14 cellular contexts compared by ENCODE assay signal in genomic region chr5:127203818-127204217, GRCh38.
A peak's percentile ranks its signal among the peaks of the same experiment; 100 is the strongest.
DNase-seq lines count a peak whose midpoint lies in the region; ATAC-seq, FAIRE-seq and TF ChIP-seq lines count a peak whose summit lies in the region.
"Had no signal": no experiment of that assay in that cellular context is flagged by ENCODE, and none has a peak within 500 bp of the region (broad histone marks: within the 10 kb centered on the region; RNA-seq: fewer than 3 reads in every experiment).

No MANE protein-coding gene starts in this region.

- POLR2A ChIA-PET in PC-9 (lab: Charles Lee; ENCODE audit: unreplicated experiment) (no interaction called here), endothelial cell of umbilical vein (lab: Charles Lee) (no interaction called here)

- DNase-seq in HS-5 (ENCODE audit: low read depth): peak; percentile 63
- DNase-seq in PC-9: peak in 1 of 2 experiments; percentile 90
- no peak for DNase-seq in endothelial cell of umbilical vein (ENCODE audit: low read depth, low spot score)
- DNase-seq in G401 (ENCODE audit: low spot score): no peak
- no peak for DNase-seq in AG20443 (ENCODE audit: low spot score)
- DNase-seq: activated CD8-positive, alpha-beta memory T cell treated with anti-CD3 and anti-CD28 coated beads, Interleukin-2, amount 10 ng/mL, durations not matched to agents 7 days and 5 days; activated naive CD4-positive, alpha-beta T cell treated with anti-CD3 and anti-CD28 coated beads, Interleukin-2, amount 10 ng/mL, durations not matched to agents 7 days and 5 days; NCI-H2171 treated with DMSO at 0.1 percent for 48 hours had no signal

- H3K9ac ChIP-seq in endothelial cell of umbilical vein (replicated peaks; ENCODE audit: extremely low read depth, insufficient read depth, low read length): no peak overlapping the region
- H3K9ac ChIP-seq in skeletal muscle satellite cell (ENCODE audit: low read depth, low read length): no peak overlapping the region

- FAIRE-seq in endothelial cell of umbilical vein (lab: Jason Lieb, UNC): no peak
- FAIRE-seq: GM12878, K562, TTC549 had no signal

- BruUV-seq in PC-9 (replicated peaks; lab: Mats Ljungman, UMichigan) (no TSS peak), endothelial cell of umbilical vein (replicated peaks; lab: Mats Ljungman, UMichigan) (no TSS peak)

- H3K27ac ChIP-seq in PC-9 (no peak overlapping the region), endothelial cell of umbilical vein (ENCODE audit: insufficient read depth, low read depth, low read length) (no peak overlapping the region)

- H3K4me3 ChIP-seq in PC-9 (no peak overlapping the region), endothelial cell of umbilical vein (replicated peaks in 1 of 3; ENCODE audit: insufficient read depth in 1 of 3, low read depth in 1 of 3, low read length in 3 of 3) (no peak overlapping the region), skeletal muscle satellite cell (ENCODE audit: low read length) (peak overlapping the region; percentile 14)
- H3K4me3 ChIP-seq: GM12878, K562 had no signal

- H3K4me2 ChIP-seq in PC-9 (0 out of 2 replicates have a peak overlapping the region, but pooled peaks have one; percentile 3), endothelial cell of umbilical vein (ENCODE audit: insufficient read depth, low read length) (no peak overlapping the region), skeletal muscle satellite cell (ENCODE audit: low read length) (peak overlapping the region; percentile 32)

- no peaks in the 10 kb centered on the region for H3K36me3 ChIP-seq in PC-9 (ENCODE audit: low read depth)
- H3K36me3 ChIP-seq in endothelial cell of umbilical vein (ENCODE audit: control insufficient read depth in 2 of 2, extremely low read depth in 1 of 2, insufficient read depth in 2 of 2, low read length in 2 of 2): no peaks in the 10 kb centered on the region
- H3K36me3 ChIP-seq in skeletal muscle satellite cell (ENCODE audit: insufficient read depth, low read length): no peaks in the 10 kb centered on the region

- H2AFZ ChIP-seq in PC-9 (no peak overlapping the region), endothelial cell of umbilical vein (ENCODE audit: low read depth, low read length) (no peak overlapping the region)

- ATAC-seq in GM21381 (IDR thresholded peaks at IDR 0.05; ENCODE audit: unreplicated experiment): no peak
- ATAC-seq: activated CD8-positive, alpha-beta memory T cell treated with anti-CD3 and anti-CD28 coated beads, Interleukin-2, amount 10 ng/mL, durations not matched to agents 7 days and 5 days; GM12878; K562; Panc1 had no signal

- no peaks in the 10 kb centered on the region for H3K9me1 ChIP-seq in endothelial cell of umbilical vein (replicated peaks; ENCODE audit: control insufficient read depth, extremely low read depth, insufficient read depth, low read length)

- no peaks in the 10 kb centered on the region for H3K9me2 ChIP-seq in PC-9 (ENCODE audit: insufficient read depth)

- H4K20me1 ChIP-seq in PC-9 (ENCODE audit: insufficient read depth): no peaks in the 10 kb centered on the region
- H4K20me1 ChIP-seq in endothelial cell of umbilical vein (replicated peaks; ENCODE audit: control insufficient read depth, extremely low read depth, insufficient read depth, low read length): no peaks in the 10 kb centered on the region

- dilution Hi-C loops in endothelial cell of umbilical vein (cut with MboI; ENCODE audit: extremely low pct_ligation_motif_present, low sequenced_read_pairs): no loop called here

- H3K27me3 ChIP-seq in PC-9 (ENCODE audit: insufficient read depth, low read depth) (no peaks in the 10 kb centered on the region), endothelial cell of umbilical vein (ENCODE audit: control insufficient read depth in 2 of 2, insufficient read depth in 2 of 2, low read length in 2 of 2) (no peaks in the 10 kb centered on the region), skeletal muscle satellite cell (ENCODE audit: control insufficient read depth, insufficient read depth, low read length) (no peaks in the 10 kb centered on the region)

- peaks cover 4% of the 10 kb centered on the region; the same call in 1 of the 2 replicates for H3K9me3 ChIP-seq in PC-9 (ENCODE audit: insufficient read depth, low read depth)
- H3K9me3 ChIP-seq in endothelial cell of umbilical vein (replicated peaks; ENCODE audit: control insufficient read depth, insufficient read depth, low read length): no peaks in the 10 kb centered on the region
- H3K9me3 ChIP-seq in skeletal muscle satellite cell (replicated peaks; ENCODE audit: low read length): no peaks in the 10 kb centered on the region

- H3F3A ChIP-seq in PC-9 (ENCODE audit: insufficient read depth, low read depth): peaks cover 25% of the 10 kb centered on the region; the same call in 1 of the 2 replicates

- peaks cover 36% of the 10 kb centered on the region for H3K4me1 ChIP-seq in PC-9 (replicated peaks; ENCODE audit: insufficient read depth)
- H3K4me1 ChIP-seq in endothelial cell of umbilical vein (ENCODE audit: control insufficient read depth, extremely low read depth, insufficient read depth, low read length): peaks cover 18% of the 10 kb centered on the region
- H3K4me1 ChIP-seq in skeletal muscle satellite cell (ENCODE audit: control insufficient read depth, insufficient read depth, low read length): peaks cover 25% of the 10 kb centered on the region

- TF ChIP-seq CTCF in PC-9 (conservative IDR thresholded peaks at IDR 0.05) (no peak), endothelial cell of umbilical vein (IDR thresholded peaks at IDR 0.05; ENCODE audit: extremely low read depth in 1 of 2, insufficient read depth in 1 of 2, low read depth in 1 of 2, low read length in 2 of 2) (no peak)

- TF ChIP-seq POLR2A in endothelial cell of umbilical vein (IDR thresholded peaks at IDR 0.05; ENCODE audit: low read depth, low read length): no peak

- CTCF ChIA-PET in PC-9 (lab: Charles Lee) (no interaction called here), endothelial cell of umbilical vein (lab: Charles Lee) (no interaction called here)

- intact Hi-C loops in PC-9 (cut with micrococcal nuclease; ENCODE audit: unreplicated experiment): no loop called here
- intact Hi-C loops in endothelial cell of umbilical vein (cut with micrococcal nuclease): no loop called here

- in situ Hi-C loops in G401 (cut with HindIII; ENCODE audit: low sequenced_read_pairs): no loop called here

- H3K79me2 ChIP-seq in PC-9 (ENCODE audit: low read depth) (no peaks in the 10 kb centered on the region), endothelial cell of umbilical vein (ENCODE audit: control insufficient read depth, insufficient read depth, low read length) (no peaks in the 10 kb centered on the region)

TF ChIP-seq in endothelial cell of umbilical vein, 7 proteins besides CTCF, POLR2A, EP300 and RAD21:
- TF ChIP-seq FOS (IDR thresholded peaks at IDR 0.05; ENCODE audit: borderline replicate concordance, insufficient read depth, low read length) (peak; percentile 9), MYC (IDR thresholded peaks at IDR 0.05; ENCODE audit: low read depth, low read length) (no peak)
